ENCODE assay signal across 21 cellular contexts in genomic region chr17:6094926-6095325, GRCh38. TPM values are rescaled to one million over a fixed set of nuclear protein-coding genes. Genes with fewer than 3 reads are reported as not detected.
DNase-seq lines count a peak whose midpoint lies in the region; ATAC-seq, FAIRE-seq and TF ChIP-seq lines count a peak whose summit lies in the region.
"Had no signal": no experiment of that assay in that cellular context is flagged by ENCODE, and none has a peak within 500 bp of the region (broad histone marks: within the 10 kb centered on the region; RNA-seq: fewer than 3 reads in every experiment).

No MANE protein-coding gene starts in this region.

- H2AFZ ChIP-seq in GM23338 (no peak overlapping the region), neuronal stem cell (ENCODE audit: low read length) (no peak overlapping the region), HepG2 (ENCODE audit: low read length) (no peak overlapping the region)
- H2AFZ ChIP-seq: GM23248 had no signal

- H3K79me2 ChIP-seq in GM23338 (replicated peaks; ENCODE audit: insufficient read depth): no peaks in the 10 kb centered on the region
- H3K79me2 ChIP-seq in HepG2 (ENCODE audit: insufficient read depth, low read length): no peaks in the 10 kb centered on the region

- H4K8ac ChIP-seq in neuronal stem cell (ENCODE audit: low read depth, low read length): no peak overlapping the region

- H4K91ac ChIP-seq in neuronal stem cell (ENCODE audit: low read depth, low read length, poor library complexity): no peak overlapping the region

- H3K4me3 Mint-ChIP-seq in GM23338 (no peak overlapping the region), chondrocyte (ENCODE audit: unreplicated experiment) (no peak overlapping the region)
- H3K4me3 Mint-ChIP-seq: CD4-positive, alpha-beta memory T cell; H9 had no signal

- no peak overlapping the region for H3K23ac ChIP-seq in neuronal stem cell (ENCODE audit: low read depth, low read length, poor library complexity)

- H3K4me3 ChIP-seq in GM23338: no peak overlapping the region
- no peak overlapping the region for H3K4me3 ChIP-seq in lower lobe of right lung
- H3K4me3 ChIP-seq in neuronal stem cell (ENCODE audit: low read length in 2 of 2): no peak overlapping the region
- H3K4me3 ChIP-seq in HepG2 (replicated peaks in 1 of 3; ENCODE audit: insufficient read depth in 1 of 3, low read depth in 2 of 3, low read length in 3 of 3): no peak overlapping the region
- H3K4me3 ChIP-seq: GM23248 had no signal

- H3K4me1 ChIP-seq in GM23338 (ENCODE audit: insufficient read depth) (peaks cover 12% of the 10 kb centered on the region; the same call in 1 of the 2 replicates), lower lobe of right lung (no peaks in the 10 kb centered on the region), neuronal stem cell (ENCODE audit: control insufficient read depth in 2 of 2, insufficient read depth in 1 of 2, low read depth in 1 of 2, low read length in 2 of 2) (peaks cover 3 to 8% of the 10 kb centered on the region in 2 donors), HepG2 (ENCODE audit: insufficient read depth, low read length) (no peaks in the 10 kb centered on the region)

- H3K9me2 ChIP-seq in GM23338 (ENCODE audit: insufficient read depth): no peaks in the 10 kb centered on the region

- H3K9me3 ChIP-seq in lower lobe of right lung (no peaks in the 10 kb centered on the region), neuronal stem cell (replicated peaks in 1 of 2; ENCODE audit: control insufficient read depth in 2 of 2, insufficient read depth in 1 of 2, low read depth in 1 of 2, low read length in 2 of 2) (no peaks in the 10 kb centered on the region), HepG2 (ENCODE audit: low read length) (no peaks in the 10 kb centered on the region)

- H2BK120ac ChIP-seq in neuronal stem cell (ENCODE audit: low read depth, low read length): no peak overlapping the region

- H3K4me1 Mint-ChIP-seq in GM23338: peaks cover 16% of the 10 kb centered on the region
- peaks cover 5% of the 10 kb centered on the region for H3K4me1 Mint-ChIP-seq in chondrocyte (ENCODE audit: low read depth)
- H3K4me1 Mint-ChIP-seq: CD4-positive, alpha-beta memory T cell had no signal

- in situ Hi-C loops in KBM-7 (cut with MboI; ENCODE audit: low pct_unique_long_range_greater_than_20kb, low sequenced_read_pairs) (no loop called here), HepG2 (cut with HindIII; ENCODE audit: extremely low pct_ligation_motif_present, low pct_unique_long_range_greater_than_20kb) (no loop called here), GM13977 (cut with MboI; ENCODE audit: low pct_unique_long_range_greater_than_20kb, low sequenced_read_pairs, unreplicated experiment) (no loop called here)

- TF ChIP-seq RAD21 in HepG2 (CRISPR knock-in tag; IDR thresholded peaks at IDR 0.05): no peak

- H3K36me3 Mint-ChIP-seq in GM23338 (ENCODE audit: low read depth) (peaks cover 62% of the 10 kb centered on the region), chondrocyte (ENCODE audit: low read depth) (peaks cover 2% of the 10 kb centered on the region)
- H3K36me3 Mint-ChIP-seq: CD4-positive, alpha-beta memory T cell had no signal

- H3K9me3 Mint-ChIP-seq in GM23338 (no peaks in the 10 kb centered on the region; the same call in 2 of the 3 replicates), chondrocyte (ENCODE audit: low read depth) (no peaks in the 10 kb centered on the region)
- H3K9me3 Mint-ChIP-seq: CD4-positive, alpha-beta memory T cell; H9 had no signal

- TF ChIP-seq POLR2A in HepG2 (IDR thresholded peaks at IDR 0.05; ENCODE audit: insufficient read depth in 1 of 2, low read depth in 2 of 2, low read length in 2 of 2): no peak

- intact Hi-C loops in lower lobe of right lung (cut with DNase I) (no loop called here), HepG2 (cut with micrococcal nuclease; ENCODE audit: unreplicated experiment) (no loop called here)

- H2BK5ac ChIP-seq in neuronal stem cell (ENCODE audit: low read length): peak overlapping the region; percentile 19

- H3K9ac ChIP-seq in neuronal stem cell (ENCODE audit: low read depth, low read length, poor library complexity): no peak overlapping the region
- no peak overlapping the region for H3K9ac ChIP-seq in HepG2 (ENCODE audit: insufficient read depth, low read depth, low read length)
- H3K9ac ChIP-seq: GM23248 had no signal

- H3K4me2 ChIP-seq in GM23338 (no peak overlapping the region), neuronal stem cell (ENCODE audit: insufficient read depth, low read length, poor library complexity, severe bottlenecking) (no peak overlapping the region), HepG2 (ENCODE audit: low read depth, low read length) (no peak overlapping the region)

- no peak overlapping the region for H2BK12ac ChIP-seq in neuronal stem cell (ENCODE audit: low read length)

- no peak overlapping the region for H3K27ac ChIP-seq in GM23338 (ENCODE audit: low read depth)
- no peak overlapping the region for H3K27ac ChIP-seq in lower lobe of right lung
- H3K27ac ChIP-seq in neuronal stem cell (replicated peaks; ENCODE audit: low read length): no peak overlapping the region
- no peak overlapping the region for H3K27ac ChIP-seq in HepG2 (ENCODE audit: extremely low read length, insufficient read depth, low read length)
- H3K27ac ChIP-seq: 22Rv1, GM23248 had no signal

- ATAC-seq in GM23338: no peak
- ATAC-seq in lower lobe of right lung: no peak
- no peak for ATAC-seq in HepG2
- ATAC-seq: HCT116 had no signal

- H2BK15ac ChIP-seq in neuronal stem cell (ENCODE audit: low read length): no peak overlapping the region

- CTCF ChIA-PET in HepG2 (lab: Yijun Ruan, JAX; ENCODE audit: low intra/inter-chr PET ratio, low total read pairs): no interaction called here

- DNase-seq in GM23338 (ENCODE audit: low spot score) (no peak), chondrocyte (ENCODE audit: low spot score) (peak; percentile 43), lower lobe of right lung (peak; percentile 21), neuronal stem cell (ENCODE audit: low spot score) (no peak), KBM-7 (no peak), HepG2 (ENCODE audit: low spot score) (no peak), GM13977 (ENCODE audit: low spot score) (no peak)
- DNase-seq in activated effector memory CD4-positive, alpha-beta T cell treated with Interleukin-2 at 50 U/mL for 16 hours: no peak
- DNase-seq: C1 segment of cervical spinal cord; Calu3; CD4-positive, alpha-beta memory T cell; COR-L47; DND-41; GM23248; H9 had no signal

- no peaks in the 10 kb centered on the region for H4K20me1 ChIP-seq in GM23338 (replicated peaks; ENCODE audit: insufficient read depth)
- no peaks in the 10 kb centered on the region for H4K20me1 ChIP-seq in HepG2 (ENCODE audit: insufficient read depth, low read length)

- no TSS peak for BruUV-seq in HepG2 (replicated peaks; lab: Mats Ljungman, UMichigan)

- H2AK5ac ChIP-seq in neuronal stem cell (ENCODE audit: low read depth, low read length): no peak overlapping the region

- no peaks in the 10 kb centered on the region for H3F3A ChIP-seq in GM23338 (replicated peaks; ENCODE audit: low read depth)

- no peaks in the 10 kb centered on the region for H3K79me1 ChIP-seq in neuronal stem cell (ENCODE audit: low read depth, low read length)

- H3K27me3 Mint-ChIP-seq in GM23338 (ENCODE audit: insufficient read depth, low read depth, poor library complexity) (peaks cover 4% of the 10 kb centered on the region), chondrocyte (ENCODE audit: low read depth) (peaks cover 6% of the 10 kb centered on the region)

- H3K14ac ChIP-seq in neuronal stem cell (ENCODE audit: low read length): no peak overlapping the region

- 0 out of 2 replicates have a peak overlapping the region, but pooled peaks have one; percentile 57 for H3K27ac Mint-ChIP-seq in GM23338
- no peak overlapping the region for H3K27ac Mint-ChIP-seq in chondrocyte (ENCODE audit: unreplicated experiment)

- no peak overlapping the region for H3K18ac ChIP-seq in neuronal stem cell (ENCODE audit: low read length)

- TF ChIP-seq EP300 in HepG2 (IDR thresholded peaks at IDR 0.05; ENCODE audit: low read depth in 2 of 2, low read length in 2 of 2): no peak
- no peak for TF ChIP-seq EP300 in HepG2 (CRISPR knock-in tag; IDR thresholded peaks at IDR 0.05; ENCODE audit: borderline replicate concordance)

- POLR2A ChIA-PET in HepG2 (lab: Yijun Ruan, JAX): no interaction called here

- H3K4ac ChIP-seq in neuronal stem cell (ENCODE audit: low read length): no peak overlapping the region

- FAIRE-seq in HepG2 (lab: Jason Lieb, UNC): no peak
- FAIRE-seq: A204.1, G401.6, GM12892, GM19239 had no signal

- H3K27me3 ChIP-seq in GM23338 (ENCODE audit: insufficient read depth): no peaks in the 10 kb centered on the region
- H3K27me3 ChIP-seq in lower lobe of right lung (ENCODE audit: low read depth): peaks cover 4% of the 10 kb centered on the region
- H3K27me3 ChIP-seq in neuronal stem cell (ENCODE audit: control insufficient read depth in 3 of 3, insufficient read depth in 3 of 3, low read depth in 1 of 3, low read length in 3 of 3): no peaks in the 10 kb centered on the region
- peaks cover 4% of the 10 kb centered on the region in 2 experiments; a peak in 2 of 5 replicates for H3K27me3 ChIP-seq in HepG2 (ENCODE audit: control insufficient read depth in 1 of 2, insufficient read depth in 2 of 2, low read length in 2 of 2)

- TF ChIP-seq CTCF in GM23338 (conservative IDR thresholded peaks at IDR 0.05; ENCODE audit: low read depth in 2 of 2) (no peak), chondrocyte (IDR thresholded peaks at IDR 0.05) (no peak), lower lobe of right lung (IDR thresholded peaks at IDR 0.05) (no peak), HepG2 (CRISPR knock-in tag; IDR thresholded peaks at IDR 0.05) (no peak), GM13977 (IDR thresholded peaks at IDR 0.05; ENCODE audit: extremely low read depth, insufficient read depth, missing control alignments) (no peak)

- WGBS in neuronal stem cell (ENCODE audit: extremely low coverage in 2 of 2, insufficient read length in 2 of 2, insufficient replicate concordance in 1 of 2), 2 donors: no CpG with 5 or more reads among the region's 11 CpGs
- 45% methylated on average over 11 of the region's 11 CpGs for WGBS in HepG2 (ENCODE audit: low lambda C conversion rate)

- no peaks in the 10 kb centered on the region for H3K36me3 ChIP-seq in GM23338 (ENCODE audit: insufficient read depth)
- no peaks in the 10 kb centered on the region for H3K36me3 ChIP-seq in lower lobe of right lung
- peaks cover 24 to 92% of the 10 kb centered on the region in 2 donors for H3K36me3 ChIP-seq in neuronal stem cell (replicated peaks in 1 of 2; ENCODE audit: control insufficient read depth in 2 of 2, insufficient read depth in 2 of 2, low read length in 2 of 2)
- no peaks in the 10 kb centered on the region for H3K36me3 ChIP-seq in HepG2 (replicated peaks in 1 of 2; ENCODE audit: control insufficient read depth in 1 of 2, insufficient read depth in 2 of 2, low read length in 2 of 2)

RNA-seq across cellular contexts. Expression of gene WSCD1, which starts 24.7 kb away (rescaled TPM):
- 35.8 and 38.9 TPM in 2 replicates for total RNA-seq in GM23338 (2014; rRNA removed; shearing (Covaris generic))
- 6.1 and 6.8 TPM in 2 replicates for polyA plus RNA-seq in GM23338 (2016; fragmentation: Nextera tagmentation; extraction: Ambion mirVana)
- 3.5 to 4.4 TPM (median 4.2 TPM) in 3 replicates for total RNA-seq in chondrocyte
- total RNA-seq in lower lobe of right lung: 3.6 TPM
- 19.9 TPM for polyA plus RNA-seq in neuronal stem cell (2013, experiment 1 of 2)
- polyA plus RNA-seq in neuronal stem cell (2013, experiment 2 of 2): 19.9 TPM
- total RNA-seq in HepG2 (2016; rRNA removed; fragmentation: Illumina TruSeq; extraction: Trizol): 2.2 and 2.7 TPM in 2 replicates
- 1.3 and 1.5 TPM in 2 replicates for total RNA-seq in HepG2 (2016; cell fraction: cytosol; rRNA removed; fragmentation: Illumina TruSeq; extraction: Trizol; ENCODE audit: low read depth)
- total RNA-seq in HepG2 (2016; cell fraction: insoluble cytoplasmic fraction; rRNA removed; fragmentation: Illumina TruSeq; extraction: Trizol): 2.3 and 2.6 TPM in 2 replicates
- 3.8 TPM in 2 replicates for total RNA-seq in HepG2 (2016; cell fraction: membrane; rRNA removed; fragmentation: Illumina TruSeq; extraction: Trizol)
- total RNA-seq in HepG2 (2016; cell fraction: nucleus; rRNA removed; fragmentation: Illumina TruSeq; extraction: Trizol): 1.4 and 1.6 TPM in 2 replicates
- 0.24 and 0.50 TPM in 2 replicates for polyA plus RNA-seq in HepG2 (2011; rRNA removed)
- 0.60 and 0.71 TPM in 2 replicates for polyA plus RNA-seq in HepG2 (2011; cell fraction: cytosol; rRNA removed)
- 0.48 and 0.57 TPM in 2 replicates for polyA plus RNA-seq in HepG2 (2011; cell fraction: nucleus; rRNA removed)
- polyA plus RNA-seq in HepG2 (2012): 0.43 and 0.65 TPM in 2 replicates
- polyA plus RNA-seq in HepG2 (2016; cell fraction: cytosol; fragmentation: Illumina TruSeq; extraction: Trizol; ENCODE audit: low read depth): 1.2 and 1.5 TPM in 2 replicates
- polyA plus RNA-seq in HepG2 (2016; cell fraction: insoluble cytoplasmic fraction; fragmentation: Illumina TruSeq; extraction: Trizol; ENCODE audit: low read depth): 2.5 and 3.8 TPM in 2 replicates
- 2.6 and 3.4 TPM in 2 replicates for polyA plus RNA-seq in HepG2 (2016; cell fraction: membrane; fragmentation: Illumina TruSeq; extraction: Trizol; ENCODE audit: low read depth)
- 2.0 and 2.1 TPM in 2 replicates for polyA plus RNA-seq in HepG2 (2016; cell fraction: nucleus; fragmentation: Illumina TruSeq; extraction: Trizol; ENCODE audit: insufficient read depth, low read depth)
- polyA minus RNA-seq in HepG2 (2011; rRNA and poly(A)+ RNA removed; ENCODE audit: low replicate concordance): 1.2 TPM in 1 of 2 replicates, not detected in the other
- polyA minus RNA-seq in HepG2 (2011; cell fraction: cytosol; rRNA and poly(A)+ RNA removed): 0.69 and 0.70 TPM in 2 replicates
- 0.12 and 0.13 TPM in 2 replicates for polyA minus RNA-seq in HepG2 (2011; cell fraction: nucleus; rRNA and poly(A)+ RNA removed)
- polyA plus RNA-seq: CD4-positive, alpha-beta memory T cell; GM23248 had no signal

Comparison
In these comparisons a context has a peak if more than half of its experiments do, and no peak if none do; other contexts are left out.
1. DNase-seq: peak in chondrocyte (single experiment) and lower lobe of right lung (single experiment); none in GM23338 (single experiment), neuronal stem cell (single experiment), KBM-7 (single experiment), HepG2 (single experiment), GM13977 (single experiment) and activated effector memory CD4-positive, alpha-beta T cell treated with Interleukin-2 at 50 U/mL for 16 hours (single experiment).